ENCODE assay signal across 2 cellular contexts in the genomic region with DNA sequence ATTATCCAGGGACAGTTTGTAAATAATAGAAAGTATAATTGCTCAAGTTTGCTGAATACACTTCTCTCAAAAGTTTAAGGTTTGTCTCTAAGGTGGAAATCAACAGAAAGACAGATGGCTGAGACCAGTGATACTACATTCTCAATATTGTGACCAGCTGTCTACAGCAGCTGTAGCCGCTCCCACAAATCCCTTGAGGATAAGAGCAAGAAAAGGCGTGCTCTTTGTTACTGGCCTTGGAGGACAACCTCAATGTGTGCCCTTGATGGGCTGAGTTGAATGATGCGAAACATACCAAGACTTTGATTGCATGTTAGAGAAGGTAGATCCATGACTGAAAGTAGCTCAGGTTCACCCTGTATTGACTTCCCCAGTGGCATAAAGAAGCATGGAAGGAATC.
TF ChIP-seq lines count a peak whose summit lies in the region.

No MANE protein-coding gene starts in this region.

TF ChIP-seq in GM23338, 12 proteins besides CTCF, POLR2A, EP300 and RAD21:
- no peak for TF ChIP-seq STAT1 (IDR thresholded peaks at IDR 0.05; ENCODE audit: unreplicated experiment)
- no peak for TF ChIP-seq POLR2AphosphoS5 (IDR thresholded peaks at IDR 0.05; ENCODE audit: low read depth)
- TF ChIP-seq CREB1 (CRISPR knock-in tag; IDR thresholded peaks at IDR 0.05; ENCODE audit: low read depth): no peak
- no peak for TF ChIP-seq ZNF331 (CRISPR knock-in tag; IDR thresholded peaks at IDR 0.05; ENCODE audit: low read depth)
- TF ChIP-seq ZNF114 (CRISPR knock-in tag; IDR thresholded peaks at IDR 0.05): no peak
- TF ChIP-seq, protein P1, sequence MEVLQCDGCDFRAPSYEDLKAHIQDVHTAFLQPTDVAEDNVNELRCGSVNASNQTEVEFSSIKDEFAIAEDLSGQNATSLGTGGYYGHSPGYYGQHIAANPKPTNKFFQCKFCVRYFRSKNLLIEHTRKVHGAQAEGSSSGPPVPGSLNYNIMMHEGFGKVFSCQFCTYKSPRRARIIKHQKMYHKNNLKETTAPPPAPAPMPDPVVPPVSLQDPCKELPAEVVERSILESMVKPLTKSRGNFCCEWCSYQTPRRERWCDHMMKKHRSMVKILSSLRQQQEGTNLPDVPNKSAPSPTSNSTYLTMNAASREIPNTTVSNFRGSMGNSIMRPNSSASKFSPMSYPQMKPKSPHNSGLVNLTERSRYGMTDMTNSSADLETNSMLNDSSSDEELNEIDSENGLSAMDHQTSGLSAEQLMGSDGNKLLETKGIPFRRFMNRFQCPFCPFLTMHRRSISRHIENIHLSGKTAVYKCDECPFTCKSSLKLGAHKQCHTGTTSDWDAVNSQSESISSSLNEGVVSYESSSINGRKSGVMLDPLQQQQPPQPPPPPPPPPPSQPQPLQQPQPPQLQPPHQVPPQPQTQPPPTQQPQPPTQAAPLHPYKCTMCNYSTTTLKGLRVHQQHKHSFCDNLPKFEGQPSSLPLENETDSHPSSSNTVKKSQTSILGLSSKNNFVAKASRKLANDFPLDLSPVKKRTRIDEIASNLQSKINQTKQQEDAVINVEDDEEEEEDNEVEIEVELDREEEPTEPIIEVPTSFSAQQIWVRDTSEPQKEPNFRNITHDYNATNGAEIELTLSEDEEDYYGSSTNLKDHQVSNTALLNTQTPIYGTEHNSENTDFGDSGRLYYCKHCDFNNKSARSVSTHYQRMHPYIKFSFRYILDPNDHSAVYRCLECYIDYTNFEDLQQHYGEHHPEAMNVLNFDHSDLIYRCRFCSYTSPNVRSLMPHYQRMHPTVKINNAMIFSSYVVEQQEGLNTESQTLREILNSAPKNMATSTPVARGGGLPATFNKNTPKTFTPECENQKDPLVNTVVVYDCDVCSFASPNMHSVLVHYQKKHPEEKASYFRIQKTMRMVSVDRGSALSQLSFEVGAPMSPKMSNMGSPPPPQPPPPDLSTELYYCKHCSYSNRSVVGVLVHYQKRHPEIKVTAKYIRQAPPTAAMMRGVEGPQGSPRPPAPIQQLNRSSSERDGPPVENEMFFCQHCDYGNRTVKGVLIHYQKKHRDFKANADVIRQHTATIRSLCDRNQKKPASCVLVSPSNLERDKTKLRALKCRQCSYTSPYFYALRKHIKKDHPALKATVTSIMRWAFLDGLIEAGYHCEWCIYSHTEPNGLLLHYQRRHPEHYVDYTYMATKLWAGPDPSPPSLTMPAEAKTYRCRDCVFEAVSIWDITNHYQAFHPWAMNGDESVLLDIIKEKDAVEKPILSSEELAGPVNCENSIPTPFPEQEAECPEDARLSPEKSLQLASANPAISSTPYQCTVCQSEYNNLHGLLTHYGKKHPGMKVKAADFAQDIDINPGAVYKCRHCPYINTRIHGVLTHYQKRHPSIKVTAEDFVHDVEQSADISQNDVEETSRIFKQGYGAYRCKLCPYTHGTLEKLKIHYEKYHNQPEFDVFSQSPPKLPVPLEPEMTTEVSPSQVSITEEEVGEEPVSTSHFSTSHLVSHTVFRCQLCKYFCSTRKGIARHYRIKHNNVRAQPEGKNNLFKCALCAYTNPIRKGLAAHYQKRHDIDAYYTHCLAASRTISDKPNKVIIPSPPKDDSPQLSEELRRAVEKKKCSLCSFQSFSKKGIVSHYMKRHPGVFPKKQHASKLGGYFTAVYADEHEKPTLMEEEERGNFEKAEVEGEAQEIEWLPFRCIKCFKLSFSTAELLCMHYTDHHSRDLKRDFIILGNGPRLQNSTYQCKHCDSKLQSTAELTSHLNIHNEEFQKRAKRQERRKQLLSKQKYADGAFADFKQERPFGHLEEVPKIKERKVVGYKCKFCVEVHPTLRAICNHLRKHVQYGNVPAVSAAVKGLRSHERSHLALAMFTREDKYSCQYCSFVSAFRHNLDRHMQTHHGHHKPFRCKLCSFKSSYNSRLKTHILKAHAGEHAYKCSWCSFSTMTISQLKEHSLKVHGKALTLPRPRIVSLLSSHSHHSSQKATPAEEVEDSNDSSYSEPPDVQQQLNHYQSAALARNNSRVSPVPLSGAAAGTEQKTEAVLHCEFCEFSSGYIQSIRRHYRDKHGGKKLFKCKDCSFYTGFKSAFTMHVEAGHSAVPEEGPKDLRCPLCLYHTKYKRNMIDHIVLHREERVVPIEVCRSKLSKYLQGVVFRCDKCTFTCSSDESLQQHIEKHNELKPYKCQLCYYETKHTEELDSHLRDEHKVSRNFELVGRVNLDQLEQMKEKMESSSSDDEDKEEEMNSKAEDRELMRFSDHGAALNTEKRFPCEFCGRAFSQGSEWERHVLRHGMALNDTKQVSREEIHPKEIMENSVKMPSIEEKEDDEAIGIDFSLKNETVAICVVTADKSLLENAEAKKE (CRISPR knock-in tag; IDR thresholded peaks at IDR 0.05): no peak

TF ChIP-seq in H1, 55 proteins besides CTCF, POLR2A, EP300 and RAD21:
- no peak for TF ChIP-seq SAP30 (IDR thresholded peaks at IDR 0.05; ENCODE audit: insufficient read depth, insufficient replicate concordance, low read length)
- no peak for TF ChIP-seq SUZ12 (IDR thresholded peaks at IDR 0.05; ENCODE audit: low read length)
- TF ChIP-seq RXRA (IDR thresholded peaks at IDR 0.05; ENCODE audit: insufficient read depth, low read depth, low read length): no peak
- TF ChIP-seq TCF12 (IDR thresholded peaks at IDR 0.05; ENCODE audit: low read depth, low read length): no peak
- TF ChIP-seq CBX5 (IDR thresholded peaks at IDR 0.05; ENCODE audit: low read depth, low read length): no peak
- no peak for TF ChIP-seq HDAC6 (IDR thresholded peaks at IDR 0.05; ENCODE audit: low read depth, low read length)
- TF ChIP-seq KDM1A (IDR thresholded peaks at IDR 0.05; ENCODE audit: borderline replicate concordance, low read length): no peak
- TF ChIP-seq CEBPB (IDR thresholded peaks at IDR 0.05; ENCODE audit: low read depth, low read length): no peak
- no peak for TF ChIP-seq JUN (IDR thresholded peaks at IDR 0.05; ENCODE audit: low read depth, low read length)
- TF ChIP-seq KDM5A (IDR thresholded peaks at IDR 0.05; ENCODE audit: low read length): no peak
- TF ChIP-seq ASH2L (IDR thresholded peaks at IDR 0.05; ENCODE audit: low read length): no peak
- TF ChIP-seq CTBP2 (IDR thresholded peaks at IDR 0.05; ENCODE audit: borderline replicate concordance, insufficient read depth, insufficient read length, low read length): no peak
- no peak for TF ChIP-seq HDAC2 (IDR thresholded peaks at IDR 0.05; ENCODE audit: borderline replicate concordance in 1 of 2, low read depth in 2 of 2, low read length in 2 of 2)
- TF ChIP-seq MAFK (IDR thresholded peaks at IDR 0.05; ENCODE audit: low read depth, low read length): no peak
- TF ChIP-seq RBBP5 (IDR thresholded peaks at IDR 0.05; ENCODE audit: borderline replicate concordance, low read depth, low read length): no peak
- no peak for TF ChIP-seq JUND (IDR thresholded peaks at IDR 0.05; ENCODE audit: low read length)
